In genomic region chr16:75589301-75589700, GRCh38 we compare ENCODE assay signal across 22 cellular contexts. TPM values are rescaled to one million over a fixed set of nuclear protein-coding genes. Genes with fewer than 3 reads are reported as not detected.
A peak's percentile ranks its signal among the peaks of the same experiment; 100 is the strongest.
DNase-seq lines count a peak whose midpoint lies in the region; ATAC-seq and TF ChIP-seq lines count a peak whose summit lies in the region.
"Had no signal": no experiment of that assay in that cellular context is flagged by ENCODE, and none has a peak within 500 bp of the region (broad histone marks: within the 10 kb centered on the region; RNA-seq: fewer than 3 reads in every experiment).

No MANE protein-coding gene starts in this region.

- H3K4me3 Mint-ChIP-seq in activated T-helper 1 cell treated with anti-CD3 and anti-CD28 coated beads, Interleukin-12 subunit alpha, Interleukin-12 subunit beta, Interleukin-2, Interleukin-4 antibody, amounts not matched to agents 30 ng/mL and 10 ng/mL and 1 ng/mL, durations not matched to agents 14 hours and 24 hours and 36 hours: no peak overlapping the region
- no peak overlapping the region for H3K4me3 Mint-ChIP-seq in activated CD8-positive, alpha-beta memory T cell treated with anti-CD3 and anti-CD28 coated beads, Interleukin-2, amount 10 ng/mL, durations not matched to agents 7 days and 5 days
- H3K4me3 Mint-ChIP-seq: activated naive CD4-positive, alpha-beta T cell treated with anti-CD3 and anti-CD28 coated beads, Interleukin-2, amount 10 ng/mL, durations not matched to agents 7 days and 5 days; activated T-cell treated with anti-CD3 and anti-CD28 coated beads, Interleukin-2, amount 50 U/mL, for 4 hours; naive thymus-derived CD8-positive, alpha-beta T cell had no signal

- no peak for TF ChIP-seq EP300 in gastroesophageal sphincter (IDR thresholded peaks at IDR 0.05)

- peak; percentile 61 for DNase-seq in medulla oblongata (ENCODE audit: extremely low spot score)
- no peak for DNase-seq in smooth muscle cell (lab: John Stamatoyannopoulos, UW; ENCODE audit: unreplicated experiment)
- no peak for DNase-seq in SW 1271 (lab: John Stamatoyannopoulos, UW)
- DNase-seq in activated T-helper 1 cell treated with anti-CD3 and anti-CD28 coated beads, Interleukin-12 subunit alpha, Interleukin-12 subunit beta, Interleukin-2, Interleukin-4 antibody, amounts not matched to agents 30 ng/mL and 10 ng/mL and 1 ng/mL, durations not matched to agents 14 hours and 24 hours and 36 hours (ENCODE audit: low spot score): no peak
- DNase-seq in activated CD8-positive, alpha-beta memory T cell treated with anti-CD3 and anti-CD28 coated beads, Interleukin-2, amount 10 ng/mL, durations not matched to agents 7 days and 5 days: no peak
- DNase-seq: activated naive CD4-positive, alpha-beta T cell treated with anti-CD3 and anti-CD28 coated beads, Interleukin-2, amount 10 ng/mL, durations not matched to agents 7 days and 5 days; activated T-cell treated with anti-CD3 and anti-CD28 coated beads, Interleukin-2, amount 50 U/mL, for 4 hours; islet precursor cell; naive thymus-derived CD8-positive, alpha-beta T cell; NCI-H1417 treated with DMSO at 0.1 percent for 48 hours; NCI-H2107; NCI-H524 treated with DMSO at 0.1 percent for 48 hours; RPMI8226; stimulated activated CD4-positive, alpha-beta T cell treated with anti-CD3 and anti-CD28 coated beads, Interleukin-12 subunit alpha, Interleukin-12 subunit beta, amount 100 ng/mL, for 4 hours; T1000 had no signal

- no peaks in the 10 kb centered on the region for H4K20me1 ChIP-seq in smooth muscle cell (ENCODE audit: low read depth)

- peaks cover 14% of the 10 kb centered on the region for H3K4me1 Mint-ChIP-seq in activated T-helper 1 cell treated with anti-CD3 and anti-CD28 coated beads, Interleukin-12 subunit alpha, Interleukin-12 subunit beta, Interleukin-2, Interleukin-4 antibody, amounts not matched to agents 30 ng/mL and 10 ng/mL and 1 ng/mL, durations not matched to agents 14 hours and 24 hours and 36 hours (ENCODE audit: low read depth)
- H3K4me1 Mint-ChIP-seq in activated CD8-positive, alpha-beta memory T cell treated with anti-CD3 and anti-CD28 coated beads, Interleukin-2, amount 10 ng/mL, durations not matched to agents 7 days and 5 days: peaks cover 11% of the 10 kb centered on the region

- ATAC-seq in gastroesophageal sphincter (peak; percentile 65), HG02571 (IDR thresholded peaks at IDR 0.05; ENCODE audit: unreplicated experiment) (no peak)
- no peak for ATAC-seq in activated CD8-positive, alpha-beta memory T cell treated with anti-CD3 and anti-CD28 coated beads, Interleukin-2, amount 10 ng/mL, durations not matched to agents 7 days and 5 days
- ATAC-seq: activated T-cell treated with anti-CD3 and anti-CD28 coated beads, Interleukin-2, amount 50 U/mL, for 4 hours; naive thymus-derived CD8-positive, alpha-beta T cell; SK-N-SH treated with all-trans-retinoic acid at 6 μM for 48 hours had no signal

- H3K4me3 ChIP-seq in HUES64 (ENCODE audit: low read length) (no peak overlapping the region), gastroesophageal sphincter (no peak overlapping the region), smooth muscle cell (no peak overlapping the region)
- H3K4me3 ChIP-seq: BLaER1 treated with 17β-estradiol and CSF1 and Interleukin-3, amounts not matched to agents 10 nM and 100 nM had no signal

- H3K4me2 ChIP-seq in smooth muscle cell: no peak overlapping the region
- H3K4me2 ChIP-seq: BLaER1 treated with 17β-estradiol and CSF1 and Interleukin-3, amounts not matched to agents 10 nM and 100 nM had no signal

- H3K9me3 ChIP-seq in HUES64 (ENCODE audit: insufficient read depth, low read depth, low read length) (no peaks in the 10 kb centered on the region), gastroesophageal sphincter (no peaks in the 10 kb centered on the region), smooth muscle cell (replicated peaks; ENCODE audit: low read depth) (no peaks in the 10 kb centered on the region)
- H3K9me3 ChIP-seq: BLaER1 treated with 17β-estradiol and CSF1 and Interleukin-3, amounts not matched to agents 10 nM and 100 nM had no signal

- intact Hi-C loops in activated T-helper 1 cell treated with anti-CD3 and anti-CD28 coated beads, Interleukin-12 subunit alpha, Interleukin-12 subunit beta, Interleukin-2, Interleukin-4 antibody, amounts not matched to agents 30 ng/mL and 10 ng/mL and 1 ng/mL, durations not matched to agents 14 hours and 24 hours and 36 hours (cut with micrococcal nuclease): no loop called here

- 93% methylated on average over 3 of the region's 3 CpGs for WGBS in HUES64
- 29 to 46% methylated on average over 1 to 2 of the region's 3 CpGs for WGBS in gastroesophageal sphincter (ENCODE audit: low coverage in 1 of 2), 2 donors
- WGBS in smooth muscle cell (ENCODE audit: low lambda C conversion rate): 88% methylated on average over 3 of the region's 3 CpGs

- H3K4me1 ChIP-seq in HUES64 (ENCODE audit: insufficient read depth, low read length) (peaks cover 29% of the 10 kb centered on the region), gastroesophageal sphincter (peaks cover 0 to 37% (median 3%) of the 10 kb centered on the region in 3 donors), smooth muscle cell (ENCODE audit: low read depth) (peaks cover 15% of the 10 kb centered on the region)

- no peak overlapping the region for H2AFZ ChIP-seq in smooth muscle cell (ENCODE audit: low read depth)

- CTCF ChIA-PET in activated CD8-positive, alpha-beta memory T cell treated with anti-CD3 and anti-CD28 coated beads, Interleukin-2, amount 10 ng/mL, durations not matched to agents 7 days and 5 days (lab: Charles Lee): no interaction called here

- H3K27me3 ChIP-seq in HUES64 (ENCODE audit: insufficient read depth, low read length): no peaks in the 10 kb centered on the region
- no peaks in the 10 kb centered on the region for H3K27me3 ChIP-seq in gastroesophageal sphincter
- no peaks in the 10 kb centered on the region for H3K27me3 ChIP-seq in smooth muscle cell (ENCODE audit: low read depth)
- H3K27me3 ChIP-seq: BLaER1 treated with 17β-estradiol and CSF1 and Interleukin-3, amounts not matched to agents 10 nM and 100 nM had no signal

- H3K36me3 Mint-ChIP-seq in activated T-helper 1 cell treated with anti-CD3 and anti-CD28 coated beads, Interleukin-12 subunit alpha, Interleukin-12 subunit beta, Interleukin-2, Interleukin-4 antibody, amounts not matched to agents 30 ng/mL and 10 ng/mL and 1 ng/mL, durations not matched to agents 14 hours and 24 hours and 36 hours (ENCODE audit: low read depth): peaks cover 3% of the 10 kb centered on the region
- peaks cover 1% of the 10 kb centered on the region for H3K36me3 Mint-ChIP-seq in activated CD8-positive, alpha-beta memory T cell treated with anti-CD3 and anti-CD28 coated beads, Interleukin-2, amount 10 ng/mL, durations not matched to agents 7 days and 5 days

- H3F3A ChIP-seq in smooth muscle cell (ENCODE audit: low read depth): peaks cover 22% of the 10 kb centered on the region

- no peak for TF ChIP-seq POLR2A in gastroesophageal sphincter (IDR thresholded peaks at IDR 0.05)

- H3K9me3 Mint-ChIP-seq in activated T-helper 1 cell treated with anti-CD3 and anti-CD28 coated beads, Interleukin-12 subunit alpha, Interleukin-12 subunit beta, Interleukin-2, Interleukin-4 antibody, amounts not matched to agents 30 ng/mL and 10 ng/mL and 1 ng/mL, durations not matched to agents 14 hours and 24 hours and 36 hours: no peaks in the 10 kb centered on the region
- H3K9me3 Mint-ChIP-seq in activated CD8-positive, alpha-beta memory T cell treated with anti-CD3 and anti-CD28 coated beads, Interleukin-2, amount 10 ng/mL, durations not matched to agents 7 days and 5 days (ENCODE audit: low read depth): no peaks in the 10 kb centered on the region
- H3K9me3 Mint-ChIP-seq: activated naive CD4-positive, alpha-beta T cell treated with anti-CD3 and anti-CD28 coated beads, Interleukin-2, amount 10 ng/mL, durations not matched to agents 7 days and 5 days; activated T-cell treated with anti-CD3 and anti-CD28 coated beads, Interleukin-2, amount 50 U/mL, for 4 hours; naive thymus-derived CD8-positive, alpha-beta T cell had no signal

- H3K27ac Mint-ChIP-seq in activated T-helper 1 cell treated with anti-CD3 and anti-CD28 coated beads, Interleukin-12 subunit alpha, Interleukin-12 subunit beta, Interleukin-2, Interleukin-4 antibody, amounts not matched to agents 30 ng/mL and 10 ng/mL and 1 ng/mL, durations not matched to agents 14 hours and 24 hours and 36 hours: no peak overlapping the region
- H3K27ac Mint-ChIP-seq in activated CD8-positive, alpha-beta memory T cell treated with anti-CD3 and anti-CD28 coated beads, Interleukin-2, amount 10 ng/mL, durations not matched to agents 7 days and 5 days: no peak overlapping the region
- H3K27ac Mint-ChIP-seq: activated naive CD4-positive, alpha-beta T cell treated with anti-CD3 and anti-CD28 coated beads, Interleukin-2, amount 10 ng/mL, durations not matched to agents 7 days and 5 days; progenitor cell of endocrine pancreas had no signal

- H3K36me3 ChIP-seq in HUES64 (ENCODE audit: insufficient read depth, low read length): no peaks in the 10 kb centered on the region
- H3K36me3 ChIP-seq in gastroesophageal sphincter: peaks cover 0 to 20% of the 10 kb centered on the region in 2 donors
- H3K36me3 ChIP-seq in smooth muscle cell (ENCODE audit: low read depth): no peaks in the 10 kb centered on the region

- no peaks in the 10 kb centered on the region for H3K79me2 ChIP-seq in smooth muscle cell (ENCODE audit: low read depth)

- H3K27ac ChIP-seq in HUES64 (ENCODE audit: low read depth, low read length) (peak overlapping the region; percentile 9; the same call in 1 of the 2 replicates), gastroesophageal sphincter (peak overlapping the region in 3 of 4 donors; percentile 66 to 80 (median 79)), smooth muscle cell (ENCODE audit: low read depth) (peak overlapping the region; percentile 95)
- H3K27ac ChIP-seq: BLaER1 treated with 17β-estradiol and CSF1 and Interleukin-3, amounts not matched to agents 10 nM and 100 nM had no signal

- H3K9ac ChIP-seq in HUES64 (ENCODE audit: low read depth, low read length): no peak overlapping the region
- H3K9ac ChIP-seq in smooth muscle cell (ENCODE audit: low read depth): no peak overlapping the region
- H3K9ac ChIP-seq: BLaER1 treated with 17β-estradiol and CSF1 and Interleukin-3, amounts not matched to agents 10 nM and 100 nM had no signal

- TF ChIP-seq CTCF in gastroesophageal sphincter (IDR thresholded peaks at IDR 0.05) (no peak), smooth muscle cell (IDR thresholded peaks at IDR 0.05; ENCODE audit: borderline replicate concordance, insufficient read depth, poor library complexity, severe bottlenecking) (no peak)

- no peaks in the 10 kb centered on the region for H3K27me3 Mint-ChIP-seq in activated T-helper 1 cell treated with anti-CD3 and anti-CD28 coated beads, Interleukin-12 subunit alpha, Interleukin-12 subunit beta, Interleukin-2, Interleukin-4 antibody, amounts not matched to agents 30 ng/mL and 10 ng/mL and 1 ng/mL, durations not matched to agents 14 hours and 24 hours and 36 hours (ENCODE audit: insufficient read depth)
- H3K27me3 Mint-ChIP-seq in activated CD8-positive, alpha-beta memory T cell treated with anti-CD3 and anti-CD28 coated beads, Interleukin-2, amount 10 ng/mL, durations not matched to agents 7 days and 5 days: no peaks in the 10 kb centered on the region
- H3K27me3 Mint-ChIP-seq: activated naive CD4-positive, alpha-beta T cell treated with anti-CD3 and anti-CD28 coated beads, Interleukin-2, amount 10 ng/mL, durations not matched to agents 7 days and 5 days; naive thymus-derived CD8-positive, alpha-beta T cell; progenitor cell of endocrine pancreas had no signal

RNA-seq across cellular contexts. Expression of gene GABARAPL2, which starts 23.1 kb away (rescaled TPM):
- polyA plus RNA-seq in HUES64 (2013, experiment 1 of 2): 66.5 TPM
- 82.7 TPM for polyA plus RNA-seq in HUES64 (2013, experiment 2 of 2)
- total RNA-seq in gastroesophageal sphincter: 100 to 1,000 TPM in 1 of 4 donors, 10 to 100 TPM in 3; 87.4 to 118 (median 92.0) TPM
- total RNA-seq in smooth muscle cell: 89.9 and 90.6 TPM in 2 replicates
- 172 and 189 TPM in 2 replicates for polyA plus RNA-seq in smooth muscle cell
- total RNA-seq in activated T-helper 1 cell treated with anti-CD3 and anti-CD28 coated beads, Interleukin-12 subunit alpha, Interleukin-12 subunit beta, Interleukin-2, Interleukin-4 antibody, amounts not matched to agents 30 ng/mL and 10 ng/mL and 1 ng/mL, durations not matched to agents 14 hours and 24 hours and 36 hours: 62.7 and 69.5 TPM in 2 replicates
- total RNA-seq in activated CD8-positive, alpha-beta memory T cell treated with anti-CD3 and anti-CD28 coated beads, Interleukin-2, amount 10 ng/mL, durations not matched to agents 7 days and 5 days: 10 to 100 TPM; 59.9 to 70.8 TPM

RNA-seq across cellular contexts. Expression of gene TMEM231, which starts 33.2 kb away (rescaled TPM):
- 6.9 TPM for polyA plus RNA-seq in HUES64 (2013, experiment 1 of 2)
- polyA plus RNA-seq in HUES64 (2013, experiment 2 of 2): 11.7 TPM
- total RNA-seq in gastroesophageal sphincter: 10 to 100 TPM in 1 of 4 donors, 1 to 10 TPM in 3; 7.2 to 12.0 (median 9.3) TPM
- 11.8 and 20.9 TPM in 2 replicates for total RNA-seq in smooth muscle cell
- 13.4 and 17.0 TPM in 2 replicates for polyA plus RNA-seq in smooth muscle cell
- total RNA-seq in activated T-helper 1 cell treated with anti-CD3 and anti-CD28 coated beads, Interleukin-12 subunit alpha, Interleukin-12 subunit beta, Interleukin-2, Interleukin-4 antibody, amounts not matched to agents 30 ng/mL and 10 ng/mL and 1 ng/mL, durations not matched to agents 14 hours and 24 hours and 36 hours: 4.5 and 4.7 TPM in 2 replicates
- total RNA-seq in activated CD8-positive, alpha-beta memory T cell treated with anti-CD3 and anti-CD28 coated beads, Interleukin-2, amount 10 ng/mL, durations not matched to agents 7 days and 5 days: 1 to 10 TPM; 2.9 to 3.2 TPM

RNA-seq across cellular contexts. Expression of gene ADAT1, which starts 33.8 kb away (rescaled TPM):
- 37.7 TPM for polyA plus RNA-seq in HUES64 (2013, experiment 1 of 2)
- polyA plus RNA-seq in HUES64 (2013, experiment 2 of 2): 34.1 TPM
- 10 to 100 TPM; 27.2 to 38.7 (median 32.4) TPM for total RNA-seq in gastroesophageal sphincter
- total RNA-seq in smooth muscle cell: 27.8 and 35.9 TPM in 2 replicates
- 13.4 and 19.5 TPM in 2 replicates for polyA plus RNA-seq in smooth muscle cell
- 59.0 and 60.9 TPM in 2 replicates for total RNA-seq in activated T-helper 1 cell treated with anti-CD3 and anti-CD28 coated beads, Interleukin-12 subunit alpha, Interleukin-12 subunit beta, Interleukin-2, Interleukin-4 antibody, amounts not matched to agents 30 ng/mL and 10 ng/mL and 1 ng/mL, durations not matched to agents 14 hours and 24 hours and 36 hours
- 10 to 100 TPM; 48.3 to 57.2 TPM for total RNA-seq in activated CD8-positive, alpha-beta memory T cell treated with anti-CD3 and anti-CD28 coated beads, Interleukin-2, amount 10 ng/mL, durations not matched to agents 7 days and 5 days

RNA-seq across cellular contexts. Expression of gene CHST5, which starts 53.4 kb away (rescaled TPM):
- 0.45 TPM for polyA plus RNA-seq in HUES64 (2013, experiment 1 of 2)
- not detected for polyA plus RNA-seq in HUES64 (2013, experiment 2 of 2)
- total RNA-seq in gastroesophageal sphincter (not detected), smooth muscle cell (not detected in 2 replicates)
- polyA plus RNA-seq in smooth muscle cell: 0.35 TPM in 1 of 2 replicates, not detected in the other
- not detected in 2 replicates for total RNA-seq in activated T-helper 1 cell treated with anti-CD3 and anti-CD28 coated beads, Interleukin-12 subunit alpha, Interleukin-12 subunit beta, Interleukin-2, Interleukin-4 antibody, amounts not matched to agents 30 ng/mL and 10 ng/mL and 1 ng/mL, durations not matched to agents 14 hours and 24 hours and 36 hours
- total RNA-seq in activated CD8-positive, alpha-beta memory T cell treated with anti-CD3 and anti-CD28 coated beads, Interleukin-2, amount 10 ng/mL, durations not matched to agents 7 days and 5 days: under 1 TPM in 1 of 2 experiments, not detected in 1; 0.14 TPM
- total RNA-seq: mesenteric fat pad; naive thymus-derived CD8-positive, alpha-beta T cell had no signal
- polyA plus RNA-seq: naive thymus-derived CD8-positive, alpha-beta T cell had no signal

RNA-seq across cellular contexts. Expression of gene KARS1, which starts 58.2 kb away (rescaled TPM):
- polyA plus RNA-seq in HUES64 (2013, experiment 1 of 2): 165 TPM
- polyA plus RNA-seq in HUES64 (2013, experiment 2 of 2): 172 TPM
- total RNA-seq in gastroesophageal sphincter: 100 to 1,000 TPM; 118 to 130 (median 121) TPM
- 98.8 and 108 TPM in 2 replicates for total RNA-seq in smooth muscle cell
- 101 and 109 TPM in 2 replicates for polyA plus RNA-seq in smooth muscle cell
- total RNA-seq in activated T-helper 1 cell treated with anti-CD3 and anti-CD28 coated beads, Interleukin-12 subunit alpha, Interleukin-12 subunit beta, Interleukin-2, Interleukin-4 antibody, amounts not matched to agents 30 ng/mL and 10 ng/mL and 1 ng/mL, durations not matched to agents 14 hours and 24 hours and 36 hours: 256 and 271 TPM in 2 replicates
- 100 to 1,000 TPM; 182 to 220 TPM for total RNA-seq in activated CD8-positive, alpha-beta memory T cell treated with anti-CD3 and anti-CD28 coated beads, Interleukin-2, amount 10 ng/mL, durations not matched to agents 7 days and 5 days

Comparison
In these comparisons a context has a peak if more than half of its experiments do, and no peak if none do; other contexts are left out.
1. H3K27ac ChIP-seq: peak in every context shown above with its lines; median percentile 95 in smooth muscle cell; 79 in gastroesophageal sphincter; 9 in HUES64.